8 cellular contexts compared by ENCODE assay signal in genomic region chr2:96665083-96665569, GRCh38. TPM values are rescaled to one million over a fixed set of nuclear protein-coding genes. Genes with fewer than 3 reads are reported as not detected.
DNase-seq lines count a peak whose midpoint lies in the region; ATAC-seq, FAIRE-seq and TF ChIP-seq lines count a peak whose summit lies in the region.
"Had no signal": no experiment of that assay in that cellular context is flagged by ENCODE, and none has a peak within 500 bp of the region (broad histone marks: within the 10 kb centered on the region; RNA-seq: fewer than 3 reads in every experiment).

No MANE protein-coding gene starts in this region.

- DNase-seq in IMR-90: peak; percentile 99
- peak; percentile 92 for DNase-seq in astrocyte of the spinal cord (ENCODE audit: low read depth, low spot score)
- DNase-seq in kidney epithelial cell (ENCODE audit: low read depth): peak; percentile 92
- peak; percentile 92 for DNase-seq in urothelium cell line (ENCODE audit: low spot score)

- no peak for TF ChIP-seq POLR2A in IMR-90 (IDR thresholded peaks at IDR 0.05; ENCODE audit: low read depth, low read length)

- TF ChIP-seq CTCF in IMR-90 (conservative IDR thresholded peaks at IDR 0.05; ENCODE audit: low read depth, low read length) (no peak), astrocyte of the spinal cord (IDR thresholded peaks at IDR 0.05; ENCODE audit: low read depth, low read length) (no peak), kidney epithelial cell (IDR thresholded peaks at IDR 0.05; ENCODE audit: insufficient read depth, low read length, poor library complexity, severe bottlenecking) (no peak)

- peaks cover 7% of the 10 kb centered on the region for H3K9me1 ChIP-seq in IMR-90 (ENCODE audit: insufficient read depth, low read length)

- no peak overlapping the region for H3K4me3 ChIP-seq in IMR-90 (ENCODE audit: insufficient read depth, low read depth, low read length)
- no peak overlapping the region for H3K4me3 ChIP-seq in astrocyte of the spinal cord (ENCODE audit: low read depth, low read length)
- H3K4me3 ChIP-seq in kidney epithelial cell (ENCODE audit: low read depth, low read length): no peak overlapping the region
- H3K4me3 ChIP-seq: neural progenitor cell had no signal

- peak; percentile 99 for ATAC-seq in IMR-90 (ENCODE audit: low read depth)
- ATAC-seq in GM18502 (IDR thresholded peaks at IDR 0.05; ENCODE audit: poor library complexity, unreplicated experiment): no peak
- ATAC-seq in GM18520 (IDR thresholded peaks at IDR 0.05; ENCODE audit: unreplicated experiment): no peak
- no peak for ATAC-seq in HG03135 (IDR thresholded peaks at IDR 0.05; ENCODE audit: unreplicated experiment)

- no peaks in the 10 kb centered on the region for H3K9me3 ChIP-seq in IMR-90 (ENCODE audit: control insufficient read depth, insufficient read depth, low read length)

- H3K36me3 ChIP-seq in IMR-90 (ENCODE audit: control insufficient read depth, insufficient read depth, low read length) (no peaks in the 10 kb centered on the region), kidney epithelial cell (ENCODE audit: control insufficient read depth, insufficient read depth, low read length) (no peaks in the 10 kb centered on the region)
- H3K36me3 ChIP-seq: neural progenitor cell had no signal

- H3K18ac ChIP-seq in IMR-90 (ENCODE audit: low read depth, low read length): peak overlapping the region; percentile 26

- peak overlapping the region; percentile 84 for H2BK5ac ChIP-seq in IMR-90 (ENCODE audit: low read depth, low read length, poor library complexity, severe bottlenecking)

- H4K5ac ChIP-seq in IMR-90 (ENCODE audit: low read depth, low read length): peak overlapping the region; percentile 9; the same call in 1 of the 2 replicates

- peak overlapping the region; percentile 19; the same call in 1 of the 2 replicates for H2AK5ac ChIP-seq in IMR-90 (ENCODE audit: low read depth, low read length)

- H3K56ac ChIP-seq in IMR-90 (ENCODE audit: extremely low read depth, insufficient read depth, low read length): peak overlapping the region; percentile 20; the same call in 1 of the 2 replicates

- peak overlapping the region; percentile 83 for H2BK120ac ChIP-seq in IMR-90 (ENCODE audit: low read depth, low read length)

- H3K27ac ChIP-seq in IMR-90 (ENCODE audit: insufficient read depth, low read length): peak overlapping the region; percentile 61
- H3K27ac ChIP-seq: neural progenitor cell had no signal

- 0 out of 2 replicates have a peak overlapping the region, but pooled peaks have one; percentile 0 for H3K9ac ChIP-seq in IMR-90 (ENCODE audit: low read depth, low read length)
- H3K9ac ChIP-seq: neural progenitor cell had no signal

- no CpG with 5 or more reads among the region's 3 CpGs for WGBS in IMR-90 (ENCODE audit: extremely low coverage in 2 of 2, insufficient read length in 1 of 2), 2 experiments

- CTCF ChIA-PET in IMR-90 (lab: Yijun Ruan, JAX): interaction anchor here (0.7 to 0.8 kb wide), 3 partner anchors 14 to 47 kb away, joined by 3 to 5 read pairs (median 3); no protein-coding TSS in a partner anchor

- H3K27me3 ChIP-seq in IMR-90 (ENCODE audit: control insufficient read depth, insufficient read depth, low read length) (no peaks in the 10 kb centered on the region), kidney epithelial cell (ENCODE audit: control insufficient read depth, insufficient read depth, low read length) (no peaks in the 10 kb centered on the region)
- H3K27me3 ChIP-seq: neural progenitor cell had no signal

- 0 out of 4 replicates have a peak, but pooled peaks cover 0 to 5% of the 10 kb centered on the region in 2 experiments for H3K79me1 ChIP-seq in IMR-90 (ENCODE audit: low read depth in 1 of 2, low read length in 2 of 2)

- H2BK20ac ChIP-seq in IMR-90 (ENCODE audit: low read depth, low read length): peak overlapping the region; percentile 93

- no TSS peak for BruUV-seq in IMR-90 (replicated peaks; lab: Mats Ljungman, UMichigan)

- peaks cover 4% of the 10 kb centered on the region for H3K4me1 ChIP-seq in IMR-90 (ENCODE audit: control insufficient read depth, insufficient read depth, low read length)
- H3K4me1 ChIP-seq: neural progenitor cell had no signal

- peak overlapping the region; percentile 75 for H3K4ac ChIP-seq in IMR-90 (ENCODE audit: low read depth, low read length)

- peak overlapping the region; percentile 45 for H3K14ac ChIP-seq in IMR-90 (replicated peaks; ENCODE audit: low read depth, low read length)

- H4K20me1 ChIP-seq in IMR-90 (ENCODE audit: insufficient read depth, low read length): no peaks in the 10 kb centered on the region

- intact Hi-C loops in IMR-90 (cut with micrococcal nuclease): no loop called here

- peak overlapping the region; percentile 54; the same call in 1 of the 3 replicates for H2BK15ac ChIP-seq in IMR-90 (ENCODE audit: low read depth, low read length)

- peak; percentile 21 for TF ChIP-seq RAD21 in IMR-90 (IDR thresholded peaks at IDR 0.05; ENCODE audit: low read length)

- dilution Hi-C loops in IMR-90 (cut with HindIII; ENCODE audit: low sequenced_read_pairs, unreplicated experiment): no loop called here

- H4K8ac ChIP-seq in IMR-90 (ENCODE audit: low read depth in 2 of 2, low read length in 2 of 2): peak overlapping the region; percentile 7 to 77; a peak in 3 of 4 replicates

- H2AFZ ChIP-seq in IMR-90 (replicated peaks; ENCODE audit: low read length, poor library complexity): peak overlapping the region; percentile 81
- H2AFZ ChIP-seq: neural progenitor cell had no signal

- H2AK9ac ChIP-seq in IMR-90 (replicated peaks; ENCODE audit: low read depth, low read length, poor library complexity): peak overlapping the region; percentile 53

- in situ Hi-C loops in IMR-90 (cut with MboI; ENCODE audit: low sequenced_read_pairs) (no loop called here), astrocyte of the spinal cord (cut with HindIII; ENCODE audit: low sequenced_read_pairs) (no loop called here)

- peak overlapping the region; percentile 67 for H4K91ac ChIP-seq in IMR-90 (ENCODE audit: insufficient read depth, low read depth, low read length)

- peak; percentile 74 for FAIRE-seq in urothelium cell line (lab: Jason Lieb, UNC)

- H3K4me2 ChIP-seq in IMR-90 (ENCODE audit: low read depth, low read length): peak overlapping the region; percentile 17; the same call in 1 of the 2 replicates
- H3K4me2 ChIP-seq: neural progenitor cell had no signal

- POLR2A ChIA-PET in IMR-90 (lab: Charles Lee; ENCODE audit: unreplicated experiment): interaction anchor here (0.7 kb wide), 1 partner anchor 11 kb away, joined by 7 read pairs; no protein-coding TSS in a partner anchor

- peak overlapping the region; percentile 52; the same call in 1 of the 2 replicates for H3K23ac ChIP-seq in IMR-90 (ENCODE audit: low read depth, low read length)

TF ChIP-seq in IMR-90, 13 proteins besides CTCF, POLR2A, EP300 and RAD21:
- TF ChIP-seq MXI1 (IDR thresholded peaks at IDR 0.05; ENCODE audit: borderline replicate concordance, low read depth, low read length): no peak
- no peak for TF ChIP-seq CHD1 (IDR thresholded peaks at IDR 0.05; ENCODE audit: low read depth, low read length)
- TF ChIP-seq, protein P1, sequence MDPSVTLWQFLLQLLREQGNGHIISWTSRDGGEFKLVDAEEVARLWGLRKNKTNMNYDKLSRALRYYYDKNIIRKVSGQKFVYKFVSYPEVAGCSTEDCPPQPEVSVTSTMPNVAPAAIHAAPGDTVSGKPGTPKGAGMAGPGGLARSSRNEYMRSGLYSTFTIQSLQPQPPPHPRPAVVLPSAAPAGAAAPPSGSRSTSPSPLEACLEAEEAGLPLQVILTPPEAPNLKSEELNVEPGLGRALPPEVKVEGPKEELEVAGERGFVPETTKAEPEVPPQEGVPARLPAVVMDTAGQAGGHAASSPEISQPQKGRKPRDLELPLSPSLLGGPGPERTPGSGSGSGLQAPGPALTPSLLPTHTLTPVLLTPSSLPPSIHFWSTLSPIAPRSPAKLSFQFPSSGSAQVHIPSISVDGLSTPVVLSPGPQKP (IDR thresholded peaks at IDR 0.05; ENCODE audit: borderline replicate concordance, low read depth, low read length): no peak
- TF ChIP-seq RCOR1 (IDR thresholded peaks at IDR 0.05; ENCODE audit: insufficient replicate concordance, low read length): no peak
- peak; percentile 28; the same call in 1 of the 2 replicates for TF ChIP-seq BHLHE40 (IDR thresholded peaks at IDR 0.05; ENCODE audit: low read depth, low read length)
- TF ChIP-seq FOS (IDR thresholded peaks at IDR 0.05; ENCODE audit: low read depth, low read length): peak; percentile 91
- TF ChIP-seq MAFK (IDR thresholded peaks at IDR 0.05; ENCODE audit: low read depth, low read length): 0 out of 2 replicates have a peak, but pooled peaks have one; percentile 42
- peak; percentile 90; the same call in 1 of the 2 replicates for TF ChIP-seq MAZ (IDR thresholded peaks at IDR 0.05; ENCODE audit: borderline replicate concordance, low read depth, low read length)
- no peak; the same call in 1 of the 2 replicates for TF ChIP-seq SMC3 (IDR thresholded peaks at IDR 0.05; ENCODE audit: low read depth, low read length)
- TF ChIP-seq CEBPB (IDR thresholded peaks at IDR 0.05; ENCODE audit: low read depth, low read length): peak; percentile 99
- TF ChIP-seq NFE2L2 (IDR thresholded peaks at IDR 0.05; ENCODE audit: low read depth, low read length): peak; percentile 37; the same call in 1 of the 2 replicates
- TF ChIP-seq, protein P2, sequence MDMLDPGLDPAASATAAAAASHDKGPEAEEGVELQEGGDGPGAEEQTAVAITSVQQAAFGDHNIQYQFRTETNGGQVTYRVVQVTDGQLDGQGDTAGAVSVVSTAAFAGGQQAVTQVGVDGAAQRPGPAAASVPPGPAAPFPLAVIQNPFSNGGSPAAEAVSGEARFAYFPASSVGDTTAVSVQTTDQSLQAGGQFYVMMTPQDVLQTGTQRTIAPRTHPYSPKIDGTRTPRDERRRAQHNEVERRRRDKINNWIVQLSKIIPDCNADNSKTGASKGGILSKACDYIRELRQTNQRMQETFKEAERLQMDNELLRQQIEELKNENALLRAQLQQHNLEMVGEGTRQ (IDR thresholded peaks at IDR 0.05; ENCODE audit: low read depth, low read length): no peak
- TF ChIP-seq RFX5 (IDR thresholded peaks at IDR 0.05; ENCODE audit: low read depth, low read length): no peak

RNA-seq across cellular contexts. Expression of gene FER1L5, which starts 22.6 kb away (rescaled TPM):
- total RNA-seq in IMR-90 (2012; rRNA removed): 0.28 and 0.36 TPM in 2 replicates
- 0.09 and 0.15 TPM in 2 replicates for polyA plus RNA-seq in IMR-90 (2012; rRNA removed)
- under 0.01 and 0.03 TPM in 2 replicates for polyA plus RNA-seq in IMR-90 (2012; cell fraction: cytosol; rRNA removed)
- 0.38 and 0.86 TPM in 2 replicates for polyA plus RNA-seq in IMR-90 (2012; cell fraction: nucleus; rRNA removed; ENCODE audit: low replicate concordance)
- 0.07 TPM in 1 of 2 replicates, not detected in the other for total RNA-seq in kidney epithelial cell

RNA-seq across cellular contexts. Expression of gene KANSL3, which starts 27.0 kb away (rescaled TPM):
- total RNA-seq in IMR-90 (2012; rRNA removed) (25.0 and 26.3 TPM in 2 replicates), kidney epithelial cell (33.2 and 33.3 TPM in 2 replicates)
- 19.5 and 22.2 TPM in 2 replicates for polyA plus RNA-seq in IMR-90 (2012; rRNA removed)
- polyA plus RNA-seq in IMR-90 (2012; cell fraction: cytosol; rRNA removed): 8.4 and 8.6 TPM in 2 replicates
- 41.0 and 52.4 TPM in 2 replicates for polyA plus RNA-seq in IMR-90 (2012; cell fraction: nucleus; rRNA removed; ENCODE audit: low replicate concordance)
